In genomic region chr12:40313928-40314327, GRCh38 we compare ENCODE assay signal across 11 cellular contexts.
A peak's percentile ranks its signal among the peaks of the same experiment; 100 is the strongest.
DNase-seq lines count a peak whose midpoint lies in the region; ATAC-seq and TF ChIP-seq lines count a peak whose summit lies in the region.
"Had no signal": no experiment of that assay in that cellular context is flagged by ENCODE, and none has a peak within 500 bp of the region (broad histone marks: within the 10 kb centered on the region; RNA-seq: fewer than 3 reads in every experiment).

No MANE protein-coding gene starts in this region.

- no peaks in the 10 kb centered on the region for H3K4me1 ChIP-seq in gastrocnemius medialis

- no peak for TF ChIP-seq POLR2A in gastrocnemius medialis (IDR thresholded peaks at IDR 0.05)

- in situ Hi-C loops in gastrocnemius medialis (cut with MboI; ENCODE audit: low sequenced_read_pairs in 4 of 4), result loop anchor here in 1 of 4 donors (10.0 kb wide), 1 partner anchor 159 kb away; no protein-coding TSS in a partner anchor

- intact Hi-C loops in gastrocnemius medialis (cut with DNase I; ENCODE audit: low total_unique reads), result loop anchor here (5.0 kb wide), 1 partner anchor 77 kb away; no protein-coding TSS in a partner anchor

- H3K9me3 ChIP-seq in gastrocnemius medialis, result no peaks in the 10 kb centered on the region

- TF ChIP-seq CTCF in gastrocnemius medialis (IDR thresholded peaks at IDR 0.05 in 4 of 5, conservative IDR thresholded peaks at IDR 0.05 in 1 of 5), result no peak

- ATAC-seq in GM18858 (IDR thresholded peaks at IDR 0.05; ENCODE audit: unreplicated experiment) (peak; percentile 73), GM21723 (IDR thresholded peaks at IDR 0.05; ENCODE audit: unreplicated experiment) (peak; percentile 88), HG03196 (IDR thresholded peaks at IDR 0.05; ENCODE audit: unreplicated experiment) (peak; percentile 73), gastrocnemius medialis (no peak)

- no peak overlapping the region for H3K27ac ChIP-seq in gastrocnemius medialis
- H3K27ac ChIP-seq: epithelial cell of prostate had no signal

- no peaks in the 10 kb centered on the region for H3K27me3 ChIP-seq in gastrocnemius medialis

- H3K36me3 ChIP-seq in gastrocnemius medialis, result peaks cover 0 to 11% of the 10 kb centered on the region in 2 donors

- H3K4me3 ChIP-seq in gastrocnemius medialis, result no peak overlapping the region

- DNase-seq in germinal center (ENCODE audit: low spot score) (peak; percentile 13), NCI-H128 (lab: John Stamatoyannopoulos, UW; ENCODE audit: unreplicated experiment) (no peak), gastrocnemius medialis (no peak)
- no peak for DNase-seq in activated naive CD4-positive, alpha-beta T cell (lab: John Stamatoyannopoulos, UW)
- DNase-seq in activated CD8-positive, alpha-beta memory T cell treated with anti-CD3 and anti-CD28 coated beads for 24 hours, result no peak
- DNase-seq: NCI-H1436; stimulated activated CD8-positive, alpha-beta memory T cell treated with anti-CD3 and anti-CD28 coated beads, Interleukin-4, amount 100 ng/mL, for 48 hours had no signal

Comparison
In these comparisons a context has a peak if more than half of its experiments do, and no peak if none do; other contexts are left out.
1. ATAC-seq: peak in GM18858 (single experiment), GM21723 (single experiment) and HG03196 (single experiment); none in gastrocnemius medialis (0 of 2).